Comparison of ENCODE assay signal across 8 cellular contexts in the genomic region with DNA sequence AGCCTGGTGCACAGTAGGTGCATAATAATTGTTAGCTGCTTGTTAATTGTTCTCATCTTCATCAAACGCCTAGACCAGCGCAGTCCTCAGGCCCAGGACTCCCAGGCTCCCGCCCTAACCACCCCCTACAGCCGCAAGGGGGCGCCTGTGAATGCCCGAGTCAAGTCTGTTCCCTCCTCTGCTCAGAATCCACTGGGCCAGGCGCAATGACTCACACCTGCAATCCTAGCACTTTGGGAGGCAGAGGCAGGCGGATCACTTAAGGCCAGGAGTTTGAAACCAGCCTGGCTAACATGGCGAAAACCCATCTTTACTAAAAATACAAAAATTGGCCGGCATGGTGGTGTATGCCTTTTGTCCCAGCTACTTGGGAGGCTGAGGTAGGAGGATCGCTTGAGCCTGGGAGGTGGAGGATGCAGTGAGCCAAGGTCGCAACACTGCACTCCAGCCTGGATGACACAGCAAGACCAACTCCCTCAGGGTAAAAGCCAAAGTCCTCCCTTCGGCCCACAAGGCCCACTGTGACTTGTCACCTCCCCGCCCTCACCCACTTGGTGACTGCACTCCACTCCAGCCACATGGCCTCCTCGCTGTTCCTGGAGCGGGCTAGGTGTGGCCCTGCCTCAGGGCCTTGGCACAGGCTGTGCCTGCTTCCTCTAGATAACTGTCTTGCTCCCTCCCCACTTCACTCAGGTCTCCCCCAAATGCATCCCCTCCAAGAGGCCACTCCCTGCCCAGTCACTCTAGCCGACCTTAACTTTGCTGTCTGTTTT. TPM values are rescaled to one million over a fixed set of nuclear protein-coding genes. Genes with fewer than 3 reads are reported as not detected.
DNase-seq lines count a peak whose midpoint lies in the region; ATAC-seq, FAIRE-seq and TF ChIP-seq lines count a peak whose summit lies in the region.

No MANE protein-coding gene starts in this region.

- CTCF ChIA-PET in activated CD8-positive, alpha-beta memory T cell treated with anti-CD3 and anti-CD28 coated beads, Interleukin-2, amount 10 ng/mL, durations not matched to agents 7 days and 5 days (lab: Charles Lee) = interaction anchor here (0.9 to 2.3 kb wide), 3 partner anchors 14 to 113 kb away, joined by 3 to 9 read pairs (median 5); a partner anchor contains a TSS

- peaks cover 2% of the 10 kb centered on the region for H3K36me3 Mint-ChIP-seq in activated CD8-positive, alpha-beta memory T cell treated with anti-CD3 and anti-CD28 coated beads, Interleukin-2, amount 10 ng/mL, durations not matched to agents 7 days and 5 days
- H3K36me3 Mint-ChIP-seq in nephron progenitor cell (ENCODE audit: low read depth) = peaks cover 11% of the 10 kb centered on the region

- peak; percentile 82 for ATAC-seq in activated CD8-positive, alpha-beta memory T cell treated with anti-CD3 and anti-CD28 coated beads, Interleukin-2, amount 10 ng/mL, durations not matched to agents 7 days and 5 days

- H3K27ac ChIP-seq in 22Rv1 = no peak overlapping the region
- H3K27ac ChIP-seq in substantia nigra (ENCODE audit: low read depth, low read length, poor library complexity, severe bottlenecking) = no peak overlapping the region

- no peak overlapping the region for H3K27ac Mint-ChIP-seq in activated CD8-positive, alpha-beta memory T cell treated with anti-CD3 and anti-CD28 coated beads, Interleukin-2, amount 10 ng/mL, durations not matched to agents 7 days and 5 days
- H3K27ac Mint-ChIP-seq in nephron progenitor cell = no peak overlapping the region

- H3K36me3 ChIP-seq in NT2/D1 (ENCODE audit: insufficient read depth, insufficient read length, low read length) = peaks cover 38% of the 10 kb centered on the region

- TF ChIP-seq CTCF in 22Rv1 (IDR thresholded peaks at IDR 0.05) (peak; percentile 86), epithelial cell of proximal tubule (conservative IDR thresholded peaks at IDR 0.05; ENCODE audit: low read depth, low read length) (peak; percentile 79), nephron progenitor cell (IDR thresholded peaks at IDR 0.05) (peak; percentile 71)

- no peak overlapping the region for H3K4me3 Mint-ChIP-seq in activated CD8-positive, alpha-beta memory T cell treated with anti-CD3 and anti-CD28 coated beads, Interleukin-2, amount 10 ng/mL, durations not matched to agents 7 days and 5 days
- H3K4me3 Mint-ChIP-seq in nephron progenitor cell = no peak overlapping the region

- FAIRE-seq in GM12892 (lab: Jason Lieb, UNC) = no peak

- DNase-seq in GM12892 (ENCODE audit: insufficient read length) = peak; percentile 75
- peak; percentile 82 for DNase-seq in NT2/D1 (ENCODE audit: low read depth, low spot score)
- peak; percentile 71 for DNase-seq in activated CD8-positive, alpha-beta memory T cell treated with anti-CD3 and anti-CD28 coated beads, Interleukin-2, amount 10 ng/mL, durations not matched to agents 7 days and 5 days
- DNase-seq in epithelial cell of proximal tubule (ENCODE audit: low read depth) = peak; percentile 16
- peak; percentile 77 for DNase-seq in nephron progenitor cell
- DNase-seq in substantia nigra (lab: John Stamatoyannopoulos, UW) = peak in 33 of 49 donors; percentile 4 to 65 (median 21)
- no peak for DNase-seq in NCI-H526 treated with DMSO at 0.1 percent for 48 hours (lab: John Stamatoyannopoulos, UW)

- no peak for TF ChIP-seq POLR2A in GM12892 (IDR thresholded peaks at IDR 0.05; ENCODE audit: low read depth, low read length)

- H3K4me1 ChIP-seq in NT2/D1 (ENCODE audit: insufficient read depth, insufficient read length) = peaks cover 5% of the 10 kb centered on the region

- H3K4me1 Mint-ChIP-seq in activated CD8-positive, alpha-beta memory T cell treated with anti-CD3 and anti-CD28 coated beads, Interleukin-2, amount 10 ng/mL, durations not matched to agents 7 days and 5 days = no peaks in the 10 kb centered on the region
- no peaks in the 10 kb centered on the region for H3K4me1 Mint-ChIP-seq in nephron progenitor cell

- H3K27me3 Mint-ChIP-seq in activated CD8-positive, alpha-beta memory T cell treated with anti-CD3 and anti-CD28 coated beads, Interleukin-2, amount 10 ng/mL, durations not matched to agents 7 days and 5 days = no peaks in the 10 kb centered on the region
- no peaks in the 10 kb centered on the region for H3K27me3 Mint-ChIP-seq in nephron progenitor cell (ENCODE audit: low read depth, poor library complexity)

- H3K9me3 ChIP-seq in NT2/D1 (ENCODE audit: insufficient read depth, low read length) = no peaks in the 10 kb centered on the region

- H3K27me3 ChIP-seq in NT2/D1 (ENCODE audit: insufficient read depth, insufficient read length) = no peaks in the 10 kb centered on the region

- H3K9me3 Mint-ChIP-seq in activated CD8-positive, alpha-beta memory T cell treated with anti-CD3 and anti-CD28 coated beads, Interleukin-2, amount 10 ng/mL, durations not matched to agents 7 days and 5 days (ENCODE audit: low read depth) = no peaks in the 10 kb centered on the region
- H3K9me3 Mint-ChIP-seq in nephron progenitor cell = no peaks in the 10 kb centered on the region

- H3K9ac ChIP-seq in NT2/D1 (ENCODE audit: insufficient read length, low read depth) = peak overlapping the region; percentile 69

- H3K4me3 ChIP-seq in NT2/D1 (ENCODE audit: insufficient read length, low read depth) (no peak overlapping the region), epithelial cell of proximal tubule (ENCODE audit: low read depth, low read length) (no peak overlapping the region)

RNA-seq across cellular contexts. Expression of a gene that starts 9.1 kb away (rescaled TPM):
- 3.9 TPM for polyA plus RNA-seq in GM12892 (2012; ENCODE audit: missing spikeins)
- 10 to 100 TPM; 16.1 to 16.7 TPM for total RNA-seq in activated CD8-positive, alpha-beta memory T cell treated with anti-CD3 and anti-CD28 coated beads, Interleukin-2, amount 10 ng/mL, durations not matched to agents 7 days and 5 days
- total RNA-seq in epithelial cell of proximal tubule = 5.9 and 23.4 TPM in 2 replicates

RNA-seq across cellular contexts. Expression of a gene that starts 15.7 kb away (rescaled TPM):
- 0.38 TPM for polyA plus RNA-seq in GM12892 (2012; ENCODE audit: missing spikeins)
- not detected for total RNA-seq in activated CD8-positive, alpha-beta memory T cell treated with anti-CD3 and anti-CD28 coated beads, Interleukin-2, amount 10 ng/mL, durations not matched to agents 7 days and 5 days
- not detected in 2 replicates for total RNA-seq in epithelial cell of proximal tubule

RNA-seq across cellular contexts. Expression of a gene that starts 32.4 kb away (rescaled TPM):
- 14.4 TPM for polyA plus RNA-seq in GM12892 (2012; ENCODE audit: missing spikeins)
- total RNA-seq in activated CD8-positive, alpha-beta memory T cell treated with anti-CD3 and anti-CD28 coated beads, Interleukin-2, amount 10 ng/mL, durations not matched to agents 7 days and 5 days = 10 to 100 TPM; 33.0 to 36.2 TPM
- total RNA-seq in epithelial cell of proximal tubule = 58.9 and 59.0 TPM in 2 replicates

RNA-seq across cellular contexts. Expression of a gene that starts 42.1 kb away (rescaled TPM):
- polyA plus RNA-seq in GM12892 (2012; ENCODE audit: missing spikeins) = not detected
- total RNA-seq in activated CD8-positive, alpha-beta memory T cell treated with anti-CD3 and anti-CD28 coated beads, Interleukin-2, amount 10 ng/mL, durations not matched to agents 7 days and 5 days = not detected
- total RNA-seq in epithelial cell of proximal tubule = 5.6 and 16.1 TPM in 2 replicates
